In the genomic region with DNA sequence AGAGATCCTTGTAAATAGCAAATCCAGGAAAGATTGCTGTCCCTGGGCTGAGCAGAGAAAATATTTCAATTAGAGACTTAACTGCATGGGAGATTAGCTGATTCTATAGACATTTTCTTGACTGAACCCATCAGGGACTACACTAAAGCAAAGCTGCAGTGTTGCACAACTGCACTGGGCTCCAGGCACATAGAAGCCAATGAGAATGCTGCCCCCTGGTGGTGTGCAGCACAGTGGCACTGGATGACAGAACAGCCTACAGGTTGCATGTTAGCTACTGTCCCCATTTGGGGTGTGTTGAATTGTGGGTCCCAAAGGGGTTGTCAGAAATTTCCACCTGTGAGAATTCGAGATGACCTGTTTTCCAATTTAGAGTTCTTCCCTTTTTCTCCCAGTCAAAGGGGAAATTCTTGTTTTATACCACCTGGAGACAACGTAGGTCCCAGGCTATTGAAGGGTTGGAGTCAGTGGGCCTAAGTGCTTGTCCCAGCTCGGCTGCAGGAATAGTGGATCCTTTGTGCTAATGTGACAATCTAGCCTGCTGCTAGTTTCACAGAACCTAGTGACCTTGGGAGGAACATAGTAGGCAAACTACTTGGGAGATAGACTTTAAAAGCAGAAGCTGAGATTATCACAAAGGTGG, we compare ENCODE assay signal across 8 cellular contexts.
DNase-seq lines count a peak whose midpoint lies in the region; ATAC-seq and TF ChIP-seq lines count a peak whose summit lies in the region.

No MANE protein-coding gene starts in this region.

- no peak overlapping the region for H3K9ac ChIP-seq in liver (ENCODE audit: low read depth in 1 of 2, low read length in 2 of 2)

- no peaks in the 10 kb centered on the region for H3K4me1 ChIP-seq in liver (ENCODE audit: control insufficient read depth in 4 of 4, insufficient read depth in 4 of 4, low read length in 3 of 4)

- H3K27me3 ChIP-seq in liver (ENCODE audit: control insufficient read depth in 4 of 4, insufficient read depth in 4 of 4, low read length in 3 of 4) = no peaks in the 10 kb centered on the region

- peak; percentile 95 for TF ChIP-seq CTCF in liver (IDR thresholded peaks at IDR 0.05; ENCODE audit: low read depth, low read length, missing input control)

- H3K9me3 ChIP-seq in liver (ENCODE audit: control insufficient read depth in 4 of 4, low read length in 3 of 4) = no peaks in the 10 kb centered on the region

- no peak overlapping the region for H3K27ac ChIP-seq in liver (ENCODE audit: low read depth in 1 of 2, low read length in 2 of 2)

- 55% methylated on average over 3 of the region's 3 CpGs for WGBS in liver

- DNase-seq in SIG-M5 treated with dmso at 0.1 percent for 504 hours (lab: John Stamatoyannopoulos, UW; ENCODE audit: unreplicated experiment) = peak; percentile 58
- DNase-seq in SIG-M5 (lab: John Stamatoyannopoulos, UW) = no peak
- DNase-seq in NCI-H1105 (lab: John Stamatoyannopoulos, UW) = peak; percentile 63
- DNase-seq in T-helper 2 cell = peak in 3 of 5 experiments; percentile 2 to 46 (median 4)
- DNase-seq in cerebellar cortex (ENCODE audit: low spot score) = peak; percentile 62
- DNase-seq in stimulated activated CD8-positive, alpha-beta memory T cell treated with anti-CD3 and anti-CD28 coated beads, Interleukin-7, amount 100 ng/mL, for 24 hours (ENCODE audit: low read depth) = peak; percentile 27

- no peak overlapping the region for H3K4me3 ChIP-seq in liver (ENCODE audit: low read depth in 1 of 3, low read length in 3 of 3)

- no peaks in the 10 kb centered on the region for H3K36me3 ChIP-seq in liver (ENCODE audit: control insufficient read depth in 4 of 4, insufficient read depth in 3 of 4, low read depth in 1 of 4, low read length in 3 of 4)

- peak; percentile 95 to 96 for TF ChIP-seq RAD21 in liver (IDR thresholded peaks at IDR 0.05)

- no peak for ATAC-seq in HG02870 (IDR thresholded peaks at IDR 0.05; ENCODE audit: unreplicated experiment)

TF ChIP-seq in liver, 16 proteins besides CTCF, POLR2A, EP300 and RAD21:
- TF ChIP-seq FOXA1 (IDR thresholded peaks at IDR 0.05) (no peak), FOXA2 (IDR thresholded peaks at IDR 0.05) (no peak), RXRA (IDR thresholded peaks at IDR 0.05) (no peak), NR2F2 (IDR thresholded peaks at IDR 0.05) (no peak), EGR1 (IDR thresholded peaks at IDR 0.05; ENCODE audit: low read depth in 2 of 2) (no peak), ZBTB33 (IDR thresholded peaks at IDR 0.05) (no peak), SP1 (IDR thresholded peaks at IDR 0.05) (no peak), HNF4G (IDR thresholded peaks at IDR 0.05) (no peak), TAF1 (conservative IDR thresholded peaks at IDR 0.05) (no peak), GABPA (IDR thresholded peaks at IDR 0.05 in 1 of 2, conservative IDR thresholded peaks at IDR 0.05 in 1 of 2) (no peak), MAX (IDR thresholded peaks at IDR 0.05) (no peak)
